Comparison of ENCODE assay signal across 1 cellular context in the genomic region with DNA sequence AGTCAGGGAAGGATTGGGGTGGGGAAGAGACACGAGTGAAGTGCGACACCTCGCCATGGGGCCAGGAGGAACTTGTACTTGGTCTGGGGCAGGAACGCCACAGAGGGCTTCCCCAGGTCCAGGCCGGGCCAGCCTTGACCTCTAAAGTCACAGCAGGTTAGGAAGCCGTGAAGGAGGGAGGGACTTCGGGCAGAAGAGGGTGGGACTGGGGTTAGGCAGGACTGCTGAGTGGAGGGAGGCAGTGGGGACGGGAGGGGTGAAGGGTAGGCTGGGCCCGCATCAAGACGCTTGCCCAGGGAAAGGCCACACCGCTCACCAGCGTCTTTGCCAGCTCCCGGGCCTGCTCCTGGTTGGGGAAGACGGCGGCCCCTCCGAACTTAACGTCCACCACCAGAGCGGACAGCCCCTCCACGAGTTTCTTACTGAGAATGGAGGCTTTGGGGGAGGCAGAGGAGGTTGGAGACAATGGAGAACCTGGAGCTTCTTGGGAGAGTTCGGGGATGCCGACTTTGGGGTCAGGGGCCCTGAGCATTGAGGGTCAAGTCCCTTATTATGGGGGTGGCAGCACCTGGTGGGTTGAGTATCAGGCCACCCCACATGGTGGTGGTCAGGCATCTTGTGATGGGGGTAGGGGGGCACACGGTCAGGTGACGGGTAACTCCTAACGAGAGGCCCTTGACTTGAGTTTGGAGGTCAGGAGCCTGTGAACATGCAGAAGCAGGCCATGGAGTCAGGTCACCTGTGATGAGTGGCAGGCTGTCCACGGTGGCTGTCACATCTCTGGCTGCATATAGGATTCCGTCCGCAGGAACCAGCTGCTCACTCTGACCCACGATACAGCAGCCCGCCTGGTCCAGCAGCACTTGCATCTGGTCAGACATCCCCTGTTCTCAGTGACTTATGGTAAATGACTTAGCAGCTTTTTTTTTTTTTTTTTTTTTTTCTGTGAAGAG.
TF ChIP-seq lines count a peak whose summit lies in the region.

No MANE protein-coding gene starts in this region.

TF ChIP-seq in GM23338, 12 proteins besides CTCF, POLR2A, EP300 and RAD21 (continued from another document):
- TF ChIP-seq, protein P1, sequence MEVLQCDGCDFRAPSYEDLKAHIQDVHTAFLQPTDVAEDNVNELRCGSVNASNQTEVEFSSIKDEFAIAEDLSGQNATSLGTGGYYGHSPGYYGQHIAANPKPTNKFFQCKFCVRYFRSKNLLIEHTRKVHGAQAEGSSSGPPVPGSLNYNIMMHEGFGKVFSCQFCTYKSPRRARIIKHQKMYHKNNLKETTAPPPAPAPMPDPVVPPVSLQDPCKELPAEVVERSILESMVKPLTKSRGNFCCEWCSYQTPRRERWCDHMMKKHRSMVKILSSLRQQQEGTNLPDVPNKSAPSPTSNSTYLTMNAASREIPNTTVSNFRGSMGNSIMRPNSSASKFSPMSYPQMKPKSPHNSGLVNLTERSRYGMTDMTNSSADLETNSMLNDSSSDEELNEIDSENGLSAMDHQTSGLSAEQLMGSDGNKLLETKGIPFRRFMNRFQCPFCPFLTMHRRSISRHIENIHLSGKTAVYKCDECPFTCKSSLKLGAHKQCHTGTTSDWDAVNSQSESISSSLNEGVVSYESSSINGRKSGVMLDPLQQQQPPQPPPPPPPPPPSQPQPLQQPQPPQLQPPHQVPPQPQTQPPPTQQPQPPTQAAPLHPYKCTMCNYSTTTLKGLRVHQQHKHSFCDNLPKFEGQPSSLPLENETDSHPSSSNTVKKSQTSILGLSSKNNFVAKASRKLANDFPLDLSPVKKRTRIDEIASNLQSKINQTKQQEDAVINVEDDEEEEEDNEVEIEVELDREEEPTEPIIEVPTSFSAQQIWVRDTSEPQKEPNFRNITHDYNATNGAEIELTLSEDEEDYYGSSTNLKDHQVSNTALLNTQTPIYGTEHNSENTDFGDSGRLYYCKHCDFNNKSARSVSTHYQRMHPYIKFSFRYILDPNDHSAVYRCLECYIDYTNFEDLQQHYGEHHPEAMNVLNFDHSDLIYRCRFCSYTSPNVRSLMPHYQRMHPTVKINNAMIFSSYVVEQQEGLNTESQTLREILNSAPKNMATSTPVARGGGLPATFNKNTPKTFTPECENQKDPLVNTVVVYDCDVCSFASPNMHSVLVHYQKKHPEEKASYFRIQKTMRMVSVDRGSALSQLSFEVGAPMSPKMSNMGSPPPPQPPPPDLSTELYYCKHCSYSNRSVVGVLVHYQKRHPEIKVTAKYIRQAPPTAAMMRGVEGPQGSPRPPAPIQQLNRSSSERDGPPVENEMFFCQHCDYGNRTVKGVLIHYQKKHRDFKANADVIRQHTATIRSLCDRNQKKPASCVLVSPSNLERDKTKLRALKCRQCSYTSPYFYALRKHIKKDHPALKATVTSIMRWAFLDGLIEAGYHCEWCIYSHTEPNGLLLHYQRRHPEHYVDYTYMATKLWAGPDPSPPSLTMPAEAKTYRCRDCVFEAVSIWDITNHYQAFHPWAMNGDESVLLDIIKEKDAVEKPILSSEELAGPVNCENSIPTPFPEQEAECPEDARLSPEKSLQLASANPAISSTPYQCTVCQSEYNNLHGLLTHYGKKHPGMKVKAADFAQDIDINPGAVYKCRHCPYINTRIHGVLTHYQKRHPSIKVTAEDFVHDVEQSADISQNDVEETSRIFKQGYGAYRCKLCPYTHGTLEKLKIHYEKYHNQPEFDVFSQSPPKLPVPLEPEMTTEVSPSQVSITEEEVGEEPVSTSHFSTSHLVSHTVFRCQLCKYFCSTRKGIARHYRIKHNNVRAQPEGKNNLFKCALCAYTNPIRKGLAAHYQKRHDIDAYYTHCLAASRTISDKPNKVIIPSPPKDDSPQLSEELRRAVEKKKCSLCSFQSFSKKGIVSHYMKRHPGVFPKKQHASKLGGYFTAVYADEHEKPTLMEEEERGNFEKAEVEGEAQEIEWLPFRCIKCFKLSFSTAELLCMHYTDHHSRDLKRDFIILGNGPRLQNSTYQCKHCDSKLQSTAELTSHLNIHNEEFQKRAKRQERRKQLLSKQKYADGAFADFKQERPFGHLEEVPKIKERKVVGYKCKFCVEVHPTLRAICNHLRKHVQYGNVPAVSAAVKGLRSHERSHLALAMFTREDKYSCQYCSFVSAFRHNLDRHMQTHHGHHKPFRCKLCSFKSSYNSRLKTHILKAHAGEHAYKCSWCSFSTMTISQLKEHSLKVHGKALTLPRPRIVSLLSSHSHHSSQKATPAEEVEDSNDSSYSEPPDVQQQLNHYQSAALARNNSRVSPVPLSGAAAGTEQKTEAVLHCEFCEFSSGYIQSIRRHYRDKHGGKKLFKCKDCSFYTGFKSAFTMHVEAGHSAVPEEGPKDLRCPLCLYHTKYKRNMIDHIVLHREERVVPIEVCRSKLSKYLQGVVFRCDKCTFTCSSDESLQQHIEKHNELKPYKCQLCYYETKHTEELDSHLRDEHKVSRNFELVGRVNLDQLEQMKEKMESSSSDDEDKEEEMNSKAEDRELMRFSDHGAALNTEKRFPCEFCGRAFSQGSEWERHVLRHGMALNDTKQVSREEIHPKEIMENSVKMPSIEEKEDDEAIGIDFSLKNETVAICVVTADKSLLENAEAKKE (CRISPR knock-in tag; IDR thresholded peaks at IDR 0.05): no peak
- TF ChIP-seq ZNF331 (CRISPR knock-in tag; IDR thresholded peaks at IDR 0.05; ENCODE audit: low read depth) (no peak), POLR2AphosphoS5 (IDR thresholded peaks at IDR 0.05; ENCODE audit: low read depth) (peak; percentile 42; the same call in 1 of the 2 replicates), CREB1 (CRISPR knock-in tag; IDR thresholded peaks at IDR 0.05; ENCODE audit: low read depth) (no peak)
TF ChIP-seq in GM23338: peak in this region for 1.
